In genomic region chr3:136634821-136635220, GRCh38 we compare ENCODE assay signal across 24 cellular contexts.
"Had no signal": no experiment of that assay in that cellular context is flagged by ENCODE, and none has a peak within 500 bp of the region (broad histone marks: within the 10 kb centered on the region; RNA-seq: fewer than 3 reads in every experiment).

No MANE protein-coding gene starts in this region.

- ATAC-seq: T-cell had no signal

- H3K9me3 Mint-ChIP-seq: activated CD4-positive, alpha-beta memory T cell treated with anti-CD3 and anti-CD28 coated beads for 36 hours; activated T-helper 2 cell treated with anti-CD3 and anti-CD28 coated beads, Interferon-gamma antibody, Interleukin-2, Interleukin-4, amounts not matched to agents 10 μg/mL and 5 μg/mL and 100 μg/mL, durations not matched to agents 14 hours and 24 hours and 36 hours had no signal

- H3K4me3 Mint-ChIP-seq: activated CD4-positive, alpha-beta memory T cell treated with anti-CD3 and anti-CD28 coated beads for 36 hours; activated CD4-positive, alpha-beta T cell treated with anti-CD3 and anti-CD28 coated beads, Interleukin-2, amount 10 ng/mL, durations not matched to agents 7 days and 5 days; activated naive CD4-positive, alpha-beta T cell treated with anti-CD3 and anti-CD28 coated beads, Interleukin-2, amount 10 ng/mL, durations not matched to agents 7 days and 5 days; activated naive CD8-positive, alpha-beta T cell treated with anti-CD3 and anti-CD28 coated beads for 36 hours; T-cell had no signal

- FAIRE-seq: TTC549 had no signal

- H3K27me3 Mint-ChIP-seq: activated CD4-positive, alpha-beta memory T cell treated with anti-CD3 and anti-CD28 coated beads for 36 hours; activated CD4-positive, alpha-beta T cell treated with anti-CD3 and anti-CD28 coated beads, Interleukin-2, amount 10 ng/mL, durations not matched to agents 7 days and 5 days; activated naive CD4-positive, alpha-beta T cell treated with anti-CD3 and anti-CD28 coated beads, Interleukin-2, amount 10 ng/mL, durations not matched to agents 7 days and 5 days; activated naive CD8-positive, alpha-beta T cell treated with anti-CD3 and anti-CD28 coated beads for 36 hours; T-cell had no signal

- DNase-seq: activated CD4-positive, alpha-beta memory T cell treated with anti-CD3 and anti-CD28 coated beads for 36 hours; activated CD4-positive, alpha-beta T cell treated with anti-CD3 and anti-CD28 coated beads, Interleukin-2, amount 10 ng/mL, durations not matched to agents 7 days and 5 days; activated CD4-positive, CD25-positive, alpha-beta regulatory T cell; activated CD8-positive, alpha-beta memory T cell treated with anti-CD3 and anti-CD28 coated beads for 24 hours; activated gamma-delta T cell treated with Interleukin-2 at 50 U/mL for 16 hours; activated naive CD4-positive, alpha-beta T cell treated with anti-CD3 and anti-CD28 coated beads, Interleukin-2, amount 10 ng/mL, durations not matched to agents 7 days and 5 days; activated naive CD8-positive, alpha-beta T cell treated with anti-CD3 and anti-CD28 coated beads for 36 hours; activated T-cell treated with anti-CD3 and anti-CD28 coated beads, Interleukin-2, amount 50 U/mL, for 48 hours; Karpas-422; MM.1S; NCI-H1105; NCI-H1436 treated with DMSO at 0.1 percent for 48 hours; NCI-H187; NCI-H2081 treated with DMSO at 0.1 percent for 48 hours; NCI-H2227 treated with DMSO at 0.1 percent for 48 hours; NCI-H510A; NCI-H526 treated with DMSO at 0.1 percent for 48 hours; NCI-H82; SIG-M5; T-cell; T-helper 2 cell; T1000 had no signal

- H3K27ac Mint-ChIP-seq: activated CD4-positive, alpha-beta memory T cell treated with anti-CD3 and anti-CD28 coated beads for 36 hours; activated CD4-positive, alpha-beta T cell treated with anti-CD3 and anti-CD28 coated beads, Interleukin-2, amount 10 ng/mL, durations not matched to agents 7 days and 5 days; activated naive CD4-positive, alpha-beta T cell treated with anti-CD3 and anti-CD28 coated beads, Interleukin-2, amount 10 ng/mL, durations not matched to agents 7 days and 5 days; activated naive CD8-positive, alpha-beta T cell treated with anti-CD3 and anti-CD28 coated beads for 36 hours; activated T-helper 2 cell treated with anti-CD3 and anti-CD28 coated beads, Interferon-gamma antibody, Interleukin-2, Interleukin-4, amounts not matched to agents 10 μg/mL and 5 μg/mL and 100 μg/mL, durations not matched to agents 14 hours and 24 hours and 36 hours; T-cell had no signal
